In genomic region chr5:180365829-180366228, GRCh38 we compare ENCODE assay signal across 19 cellular contexts.
"Had no signal": no experiment of that assay in that cellular context is flagged by ENCODE, and none has a peak within 500 bp of the region (broad histone marks: within the 10 kb centered on the region; RNA-seq: fewer than 3 reads in every experiment).

No MANE protein-coding gene starts in this region.

- H3K4me1 ChIP-seq: gastrocnemius medialis, left ventricle myocardium inferior, sigmoid colon, spleen, upper lobe of right lung had no signal

- DNase-seq: activated CD4-positive, alpha-beta T cell treated with anti-CD3 and anti-CD28 coated beads for 1 hour; activated CD4-positive, alpha-beta T cell treated with anti-CD3 and anti-CD28 coated beads, Interleukin-2, amount 50 U/mL, for 1 hour; activated CD8-positive, alpha-beta T cell treated with anti-CD3 and anti-CD28 coated beads, Interleukin-2, amount 10 ng/mL, durations not matched to agents 7 days and 5 days; activated gamma-delta T cell treated with Interleukin-2 at 50 U/mL for 16 hours; effector memory CD8-positive, alpha-beta T cell; kidney glomerular epithelial cell; left ventricle myocardium inferior; nephron progenitor cell; retina; sigmoid colon; spleen; stimulated activated CD4-positive, alpha-beta T cell treated with anti-CD3 and anti-CD28 coated beads, Interleukin-4, amount 100 ng/mL, for 24 hours; stimulated activated naive CD8-positive, alpha-beta T cell treated with anti-CD3 and anti-CD28 coated beads, Interleukin-15, Interleukin-2, amounts not matched to agents 100 U/mL and 50 U/mL, for 24 hours; T-helper 9 cell; upper lobe of right lung had no signal

- H3K36me3 Mint-ChIP-seq: activated naive CD4-positive, alpha-beta T cell treated with anti-CD3 and anti-CD28 coated beads, Interleukin-2, amount 50 U/mL, for 72 hours had no signal

- H3K4me3 Mint-ChIP-seq: activated CD8-positive, alpha-beta T cell treated with anti-CD3 and anti-CD28 coated beads, Interleukin-2, amount 10 ng/mL, durations not matched to agents 7 days and 5 days; nephron progenitor cell had no signal

- H3K9me3 ChIP-seq: esophagus muscularis mucosa, gastrocnemius medialis, left ventricle myocardium inferior, sigmoid colon, spleen, thyroid gland, upper lobe of right lung had no signal

- H3K27me3 ChIP-seq: gastrocnemius medialis, sigmoid colon, thyroid gland, upper lobe of right lung had no signal

- H3K27ac ChIP-seq: esophagus muscularis mucosa, gastrocnemius medialis, left ventricle myocardium inferior, sigmoid colon, spleen, upper lobe of right lung had no signal

- H3K27ac Mint-ChIP-seq: activated CD8-positive, alpha-beta T cell treated with anti-CD3 and anti-CD28 coated beads, Interleukin-2, amount 10 ng/mL, durations not matched to agents 7 days and 5 days; effector memory CD8-positive, alpha-beta T cell; nephron progenitor cell had no signal

- H3K36me3 ChIP-seq: esophagus muscularis mucosa, gastrocnemius medialis, left ventricle myocardium inferior, sigmoid colon, spleen, thyroid gland, upper lobe of right lung had no signal

- H3K4me3 ChIP-seq: esophagus muscularis mucosa, gastrocnemius medialis, left ventricle myocardium inferior, sigmoid colon, spleen, thyroid gland, upper lobe of right lung had no signal

- ATAC-seq: activated CD8-positive, alpha-beta T cell treated with anti-CD3 and anti-CD28 coated beads, Interleukin-2, amount 10 ng/mL, durations not matched to agents 7 days and 5 days; activated naive CD4-positive, alpha-beta T cell treated with anti-CD3 and anti-CD28 coated beads, Interleukin-2, amount 50 U/mL, for 72 hours; effector memory CD8-positive, alpha-beta T cell; stimulated activated naive CD8-positive, alpha-beta T cell treated with anti-CD3 and anti-CD28 coated beads, Interleukin-15, Interleukin-2, amounts not matched to agents 100 U/mL and 50 U/mL, for 24 hours; upper lobe of right lung had no signal

- H3K9me3 Mint-ChIP-seq: activated naive CD4-positive, alpha-beta T cell treated with anti-CD3 and anti-CD28 coated beads, Interleukin-2, amount 50 U/mL, for 72 hours; effector memory CD8-positive, alpha-beta T cell; nephron progenitor cell had no signal
